ENCODE assay signal across 27 cellular contexts in the genomic region with DNA sequence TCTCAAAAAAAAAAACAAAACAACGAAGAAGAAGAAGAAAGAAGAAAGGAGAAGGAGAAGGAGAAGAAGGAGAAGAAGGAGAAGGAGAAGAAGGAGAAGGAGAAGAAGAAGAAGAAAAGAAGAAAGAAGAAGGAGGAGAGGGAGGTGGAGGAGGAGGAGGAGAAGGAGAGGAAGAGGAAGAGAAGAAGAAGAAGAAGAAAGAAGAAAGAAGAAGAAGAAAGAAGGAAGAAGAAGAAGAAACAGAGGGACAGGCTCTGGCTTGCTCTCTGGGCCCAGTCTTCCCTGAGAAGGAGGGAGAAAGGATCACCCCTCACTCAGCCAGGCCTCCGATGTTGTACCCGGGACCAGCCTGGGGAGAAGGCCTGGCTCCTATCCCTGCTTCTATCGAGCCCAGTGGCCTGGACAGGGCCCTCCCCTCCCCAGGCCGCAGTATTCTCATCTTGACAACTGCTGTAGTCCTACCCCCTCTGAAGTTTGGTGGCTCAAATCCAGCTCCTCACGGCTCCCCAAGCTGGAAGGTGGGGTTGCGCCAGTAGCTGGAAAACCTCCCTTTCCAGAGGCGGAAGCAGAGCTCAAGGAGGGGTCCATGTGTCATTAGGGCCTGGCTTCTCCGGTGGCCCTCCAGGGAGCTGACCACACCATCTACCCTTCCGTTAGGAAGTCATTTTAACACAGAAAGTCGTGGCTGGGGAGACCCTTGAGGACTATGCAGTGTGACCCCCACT. TPM values are rescaled to one million over a fixed set of nuclear protein-coding genes. Genes with fewer than 3 reads are reported as not detected.
DNase-seq lines count a peak whose midpoint lies in the region; ATAC-seq and TF ChIP-seq lines count a peak whose summit lies in the region.
"Had no signal": no experiment of that assay in that cellular context is flagged by ENCODE, and none has a peak within 500 bp of the region (broad histone marks: within the 10 kb centered on the region; RNA-seq: fewer than 3 reads in every experiment).

No MANE protein-coding gene starts in this region.

- WGBS in gastroesophageal sphincter (ENCODE audit: low coverage in 1 of 2), 2 donors, result 55 to 89% methylated on average over 1 to 4 of the region's 11 CpGs
- WGBS in H9 (ENCODE audit: extremely low coverage, insufficient read length, low lambda C conversion rate), result no CpG with 5 or more reads among the region's 11 CpGs

- no peak overlapping the region for H4K8ac ChIP-seq in H9 (replicated peaks; ENCODE audit: insufficient read length, low read depth, low read length)

- H3K4me1 ChIP-seq in ACC112 (ENCODE audit: control insufficient read depth, insufficient read depth, low read length, unreplicated experiment), result peaks cover 31% of the 10 kb centered on the region
- peaks cover 37% of the 10 kb centered on the region for H3K4me1 ChIP-seq in adipocyte (ENCODE audit: control insufficient read depth, insufficient read depth, low read length)
- H3K4me1 ChIP-seq in gastroesophageal sphincter, result peaks cover 0 to 3% (median 0%) of the 10 kb centered on the region in 3 donors
- H3K4me1 ChIP-seq in H9 (ENCODE audit: insufficient read depth, low read length), result no peaks in the 10 kb centered on the region

- H3K4me2 ChIP-seq in H9 (ENCODE audit: insufficient read depth, insufficient read length, low read length), result no peak overlapping the region

- H3T11ph ChIP-seq in H9 (ENCODE audit: low read length), result no peak overlapping the region

- H3K14ac ChIP-seq in H9 (ENCODE audit: insufficient read depth, low read length), result no peak overlapping the region

- peak; percentile 32 for ATAC-seq in gastroesophageal sphincter
- ATAC-seq in HG02870 (IDR thresholded peaks at IDR 0.05; ENCODE audit: unreplicated experiment), result no peak
- ATAC-seq in activated CD4-positive, alpha-beta T cell treated with anti-CD3 and anti-CD28 coated beads for 36 hours, result no peak
- ATAC-seq: activated naive CD4-positive, alpha-beta T cell treated with anti-CD3 and anti-CD28 coated beads, Interleukin-2, amount 50 U/mL, for 72 hours; activated T-cell treated with anti-CD3 and anti-CD28 coated beads, Interleukin-2, amount 50 U/mL, for 72 hours; naive thymus-derived CD8-positive, alpha-beta T cell had no signal

- H4K20me1 ChIP-seq in H9 (ENCODE audit: control insufficient read depth, insufficient read depth, insufficient read length), result no peaks in the 10 kb centered on the region

- no peak overlapping the region for H2BK20ac ChIP-seq in H9 (ENCODE audit: low read depth, low read length, poor library complexity, severe bottlenecking)

- peak overlapping the region; percentile 91 for H3K27ac ChIP-seq in ACC112 (ENCODE audit: low read depth, low read length)
- H3K27ac ChIP-seq in gastroesophageal sphincter, result peak overlapping the region in 2 of 4 donors; percentile 46 to 51
- H3K27ac ChIP-seq in H9 (ENCODE audit: insufficient read length, low read depth, low read length), result no peak overlapping the region
- H3K27ac ChIP-seq: dorsolateral prefrontal cortex, thoracic aorta, VCaP had no signal

- H3K23ac ChIP-seq in H9 (ENCODE audit: insufficient read length, low read depth, low read length), result no peak overlapping the region

- H3K18ac ChIP-seq in H9 (ENCODE audit: insufficient read length, low read depth, low read length), result no peak overlapping the region

- H2BK5ac ChIP-seq in H9 (ENCODE audit: insufficient read length, low read length), result no peak overlapping the region

- H3K4ac ChIP-seq in H9 (ENCODE audit: low read depth, low read length), result no peak overlapping the region

- H3K4me3 ChIP-seq in ACC112 (ENCODE audit: low read depth, low read length), result no peak overlapping the region
- no peak overlapping the region for H3K4me3 ChIP-seq in adipocyte (ENCODE audit: low read length)
- H3K4me3 ChIP-seq in gastroesophageal sphincter, result no peak overlapping the region
- H3K4me3 ChIP-seq: dorsolateral prefrontal cortex, thoracic aorta had no signal

- H3K27me3 ChIP-seq in ACC112 (ENCODE audit: insufficient read depth, low read length) (no peaks in the 10 kb centered on the region), adipocyte (replicated peaks; ENCODE audit: control insufficient read depth, insufficient read depth, low read length) (no peaks in the 10 kb centered on the region), gastroesophageal sphincter (no peaks in the 10 kb centered on the region), H9 (ENCODE audit: insufficient read depth, low read length) (no peaks in the 10 kb centered on the region)
- H3K27me3 ChIP-seq: dorsolateral prefrontal cortex had no signal

- H3K9me3 ChIP-seq in adipocyte (ENCODE audit: control insufficient read depth, low read length) (no peaks in the 10 kb centered on the region), gastroesophageal sphincter (no peaks in the 10 kb centered on the region), H9 (ENCODE audit: control insufficient read depth, low read depth, low read length) (no peaks in the 10 kb centered on the region)
- H3K9me3 ChIP-seq: thoracic aorta had no signal

- no peaks in the 10 kb centered on the region for H3K23me2 ChIP-seq in H9 (ENCODE audit: insufficient read length, low read depth, low read length, poor library complexity, severe bottlenecking)

- DNase-seq in adipocyte (ENCODE audit: low read depth) (no peak), osteocyte (ENCODE audit: extremely low spot score, unreplicated experiment) (no peak), H9 (no peak)
- DNase-seq in activated CD4-positive, alpha-beta T cell treated with anti-CD3 and anti-CD28 coated beads, Interleukin-2, amount 50 U/mL, for 1 hour, result no peak
- no peak for DNase-seq in activated CD4-positive, alpha-beta T cell treated with anti-CD3 and anti-CD28 coated beads for 36 hours
- DNase-seq: activated CD4-positive, alpha-beta memory T cell treated with anti-CD3 and anti-CD28 coated beads, Interleukin-2, amount 10 ng/mL, durations not matched to agents 7 days and 5 days; activated T-cell treated with anti-CD3 and anti-CD28 coated beads, Interleukin-2, amount 50 U/mL, for 72 hours; CD4-positive, alpha-beta T cell; dorsolateral prefrontal cortex; erythroblast; glutamatergic neuron; naive thymus-derived CD8-positive, alpha-beta T cell; NCI-H2081; SHP77; T-helper 1 cell had no signal

- CTCF ChIA-PET in activated CD4-positive, alpha-beta T cell treated with anti-CD3 and anti-CD28 coated beads for 36 hours (lab: Charles Lee), result interaction anchor here (1.1 to 2.2 kb wide), 2 partner anchors 19 to 21 kb away, joined by 3 to 13 read pairs; no protein-coding TSS in a partner anchor

- H3K27ac Mint-ChIP-seq in osteocyte (ENCODE audit: unreplicated experiment) (peak overlapping the region; percentile 77), H9 (peak overlapping the region in 1 of 3 experiments; percentile 48; a peak in 1 of 7 replicates)
- no peak overlapping the region for H3K27ac Mint-ChIP-seq in activated CD4-positive, alpha-beta T cell treated with anti-CD3 and anti-CD28 coated beads for 36 hours
- H3K27ac Mint-ChIP-seq: activated CD4-positive, alpha-beta memory T cell treated with anti-CD3 and anti-CD28 coated beads, Interleukin-2, amount 10 ng/mL, durations not matched to agents 7 days and 5 days; activated T-cell treated with anti-CD3 and anti-CD28 coated beads, Interleukin-2, amount 50 U/mL, for 72 hours; brain; CD4-positive, alpha-beta T cell had no signal

- POLR2A ChIA-PET in activated CD4-positive, alpha-beta T cell treated with anti-CD3 and anti-CD28 coated beads for 36 hours (lab: Charles Lee), result no interaction called here

- peaks cover 3% of the 10 kb centered on the region for H3K36me3 Mint-ChIP-seq in osteocyte (ENCODE audit: unreplicated experiment)
- peaks cover 26 to 65% (median 55%) of the 10 kb centered on the region in 3 experiments for H3K36me3 Mint-ChIP-seq in H9 (ENCODE audit: insufficient read depth in 1 of 3, low read depth in 3 of 3)
- H3K36me3 Mint-ChIP-seq in activated CD4-positive, alpha-beta T cell treated with anti-CD3 and anti-CD28 coated beads for 36 hours (ENCODE audit: low read depth), result no peaks in the 10 kb centered on the region
- H3K36me3 Mint-ChIP-seq: activated naive CD4-positive, alpha-beta T cell treated with anti-CD3 and anti-CD28 coated beads, Interleukin-2, amount 50 U/mL, for 72 hours; brain; naive thymus-derived CD8-positive, alpha-beta T cell had no signal

- no peak overlapping the region for H2AK5ac ChIP-seq in H9 (ENCODE audit: insufficient read length, low read length)

- no peaks in the 10 kb centered on the region for H3K79me2 ChIP-seq in ACC112 (ENCODE audit: control insufficient read depth, insufficient read depth, low read length, unreplicated experiment)
- no peaks in the 10 kb centered on the region for H3K79me2 ChIP-seq in H9 (ENCODE audit: insufficient read depth, low read length)

- no peak overlapping the region for H3K4me3 Mint-ChIP-seq in osteocyte (ENCODE audit: unreplicated experiment)
- H3K4me3 Mint-ChIP-seq in H9, result no peak overlapping the region
- no peak overlapping the region for H3K4me3 Mint-ChIP-seq in activated CD4-positive, alpha-beta T cell treated with anti-CD3 and anti-CD28 coated beads for 36 hours
- H3K4me3 Mint-ChIP-seq: activated CD4-positive, alpha-beta memory T cell treated with anti-CD3 and anti-CD28 coated beads, Interleukin-2, amount 10 ng/mL, durations not matched to agents 7 days and 5 days; activated T-cell treated with anti-CD3 and anti-CD28 coated beads, Interleukin-2, amount 50 U/mL, for 72 hours; brain; CD4-positive, alpha-beta T cell; naive thymus-derived CD8-positive, alpha-beta T cell had no signal

- no peak overlapping the region for H3K56ac ChIP-seq in H9 (ENCODE audit: insufficient read length, low read depth, low read length)

- H3K4me1 Mint-ChIP-seq in osteocyte (ENCODE audit: unreplicated experiment), result peaks cover 29% of the 10 kb centered on the region
- H3K4me1 Mint-ChIP-seq in H9, result 0 out of 4 replicates have a peak, but pooled peaks cover 0 to 3% of the 10 kb centered on the region in 2 experiments
- no peaks in the 10 kb centered on the region for H3K4me1 Mint-ChIP-seq in activated CD4-positive, alpha-beta T cell treated with anti-CD3 and anti-CD28 coated beads for 36 hours
- H3K4me1 Mint-ChIP-seq: activated CD4-positive, alpha-beta memory T cell treated with anti-CD3 and anti-CD28 coated beads, Interleukin-2, amount 10 ng/mL, durations not matched to agents 7 days and 5 days; brain had no signal

- H2AFZ ChIP-seq in ACC112 (ENCODE audit: low read length, unreplicated experiment) (no peak overlapping the region), H9 (ENCODE audit: low read length) (no peak overlapping the region)

- no peaks in the 10 kb centered on the region for H3K27me3 Mint-ChIP-seq in osteocyte (ENCODE audit: unreplicated experiment)
- H3K27me3 Mint-ChIP-seq in H9 (ENCODE audit: low read depth), result no peaks in the 10 kb centered on the region
- H3K27me3 Mint-ChIP-seq in activated CD4-positive, alpha-beta T cell treated with anti-CD3 and anti-CD28 coated beads for 36 hours, result no peaks in the 10 kb centered on the region
- H3K27me3 Mint-ChIP-seq: activated CD4-positive, alpha-beta memory T cell treated with anti-CD3 and anti-CD28 coated beads, Interleukin-2, amount 10 ng/mL, durations not matched to agents 7 days and 5 days; brain; CD4-positive, alpha-beta T cell; naive thymus-derived CD8-positive, alpha-beta T cell had no signal

- H3K36me3 ChIP-seq in ACC112 (ENCODE audit: insufficient read depth, low read length) (peaks cover 4% of the 10 kb centered on the region; the same call in 1 of the 2 replicates), adipocyte (ENCODE audit: control insufficient read depth, insufficient read depth, low read length, severe bottlenecking) (peaks cover 11% of the 10 kb centered on the region), gastroesophageal sphincter (no peaks in the 10 kb centered on the region)
- H3K36me3 ChIP-seq: thoracic aorta had no signal

- H4K5ac ChIP-seq in H9 (ENCODE audit: insufficient read length, low read depth, low read length), result no peak overlapping the region

- TF ChIP-seq POLR2A in gastroesophageal sphincter (IDR thresholded peaks at IDR 0.05), result no peak

- no peak overlapping the region for H4K91ac ChIP-seq in H9 (ENCODE audit: insufficient read length, low read depth, low read length)

- no peak overlapping the region for H2BK12ac ChIP-seq in H9 (ENCODE audit: insufficient read length, low read depth, low read length)

- H3K9me3 Mint-ChIP-seq in osteocyte (ENCODE audit: unreplicated experiment) (no peaks in the 10 kb centered on the region), H9 (no peaks in the 10 kb centered on the region)
- no peaks in the 10 kb centered on the region for H3K9me3 Mint-ChIP-seq in activated CD4-positive, alpha-beta T cell treated with anti-CD3 and anti-CD28 coated beads for 36 hours (ENCODE audit: low read depth)
- H3K9me3 Mint-ChIP-seq: activated CD4-positive, alpha-beta memory T cell treated with anti-CD3 and anti-CD28 coated beads, Interleukin-2, amount 10 ng/mL, durations not matched to agents 7 days and 5 days; activated naive CD4-positive, alpha-beta T cell treated with anti-CD3 and anti-CD28 coated beads, Interleukin-2, amount 50 U/mL, for 72 hours; activated T-cell treated with anti-CD3 and anti-CD28 coated beads, Interleukin-2, amount 50 U/mL, for 72 hours; brain; CD4-positive, alpha-beta T cell; naive thymus-derived CD8-positive, alpha-beta T cell had no signal

- H2BK120ac ChIP-seq in H9 (ENCODE audit: low read depth, low read length, poor library complexity, severe bottlenecking), result no peak overlapping the region

- intact Hi-C loops in activated CD4-positive, alpha-beta T cell treated with anti-CD3 and anti-CD28 coated beads for 36 hours (cut with DNase I, micrococcal nuclease), result no loop called here

- H3K79me1 ChIP-seq in H9 (ENCODE audit: insufficient read depth, low read depth, low read length, poor library complexity, severe bottlenecking), result peaks cover under 1% of the 10 kb centered on the region

- TF ChIP-seq CTCF in gastroesophageal sphincter (IDR thresholded peaks at IDR 0.05) (no peak), osteocyte (IDR thresholded peaks at IDR 0.05) (no peak), H9 (conservative IDR thresholded peaks at IDR 0.05) (no peak)

- no peak for TF ChIP-seq EP300 in gastroesophageal sphincter (IDR thresholded peaks at IDR 0.05)

- H3K9ac ChIP-seq in adipocyte (ENCODE audit: low read length) (peak overlapping the region; percentile 40), H9 (ENCODE audit: extremely low read depth, insufficient read length, low read length) (no peak overlapping the region)

- no peak overlapping the region for H2BK15ac ChIP-seq in H9 (ENCODE audit: low read depth, low read length)

RNA-seq across cellular contexts. Expression of gene C6orf132, which starts 18.9 kb away (rescaled TPM):
- total RNA-seq in gastroesophageal sphincter (10 to 100 TPM in 1 of 4 donors, 1 to 10 TPM in 2, under 1 TPM in 1; 0.93 to 12.1 (median 1.4) TPM), osteocyte (4.0 and 4.3 TPM in 2 replicates), H9 (2021) (45.1 and 48.4 TPM in 2 replicates)
- under 1 TPM; 0.14 TPM for total RNA-seq in activated CD4-positive, alpha-beta T cell treated with anti-CD3 and anti-CD28 coated beads for 36 hours
- total RNA-seq: CD4-positive, alpha-beta T cell; H4; NCI-H460 had no signal

RNA-seq across cellular contexts. Expression of gene GUCA1A, which starts 49.6 kb away (rescaled TPM):
- under 1 TPM in 1 of 4 donors, not detected in 3; 0.46 TPM for total RNA-seq in gastroesophageal sphincter
- total RNA-seq in osteocyte, result not detected in 2 replicates
- 16.5 and 17.2 TPM in 2 replicates for total RNA-seq in H9 (2021)
- total RNA-seq in activated CD4-positive, alpha-beta T cell treated with anti-CD3 and anti-CD28 coated beads for 36 hours, result not detected
- total RNA-seq: A673; activated CD4-positive, alpha-beta memory T cell treated with anti-CD3 and anti-CD28 coated beads, Interleukin-2, amount 10 ng/mL, durations not matched to agents 7 days and 5 days; CD4-positive, alpha-beta T cell; H4; lower leg skin; naive thymus-derived CD8-positive, alpha-beta T cell; NCI-H460; posterior vena cava; thoracic aorta had no signal

Comparison
In these comparisons a context has a peak if more than half of its experiments do, and no peak if none do; other contexts are left out.
1. RNA of gene GUCA1A, which starts 49.6 kb away (total RNA-seq): 16.5 to 17.2 TPM in H9; not detected in activated CD4-positive, alpha-beta T cell treated with anti-CD3 and anti-CD28 coated beads for 36 hours, 0.46 TPM in gastroesophageal sphincter and not detected in osteocyte; every median in the first group is over 10 times any median in the second.